34 cellular contexts compared by ENCODE assay signal in the genomic region with DNA sequence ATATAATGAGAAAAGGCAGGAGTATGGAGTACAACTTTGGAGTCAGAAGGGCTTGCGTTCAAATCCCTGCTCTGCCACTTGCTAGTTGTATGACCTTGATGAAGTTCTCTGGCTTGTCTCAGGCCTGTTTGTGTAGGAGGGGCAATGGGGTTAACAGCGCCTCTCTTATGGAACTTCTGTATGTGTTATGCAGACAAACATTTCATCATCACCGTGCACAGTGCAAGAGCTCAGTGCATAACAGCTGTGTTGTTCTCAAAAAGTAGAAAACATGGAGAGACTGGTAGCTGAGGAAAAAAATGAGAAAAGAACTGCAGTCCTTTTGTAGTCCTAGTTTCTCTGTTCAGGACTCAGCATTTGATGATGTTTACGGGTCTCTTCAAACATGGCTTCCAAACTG. TPM values are rescaled to one million over a fixed set of nuclear protein-coding genes. Genes with fewer than 3 reads are reported as not detected.
"Had no signal": no experiment of that assay in that cellular context is flagged by ENCODE, and none has a peak within 500 bp of the region (broad histone marks: within the 10 kb centered on the region; RNA-seq: fewer than 3 reads in every experiment).

No MANE protein-coding gene starts in this region.

- H3K27ac Mint-ChIP-seq: activated CD4-positive, alpha-beta memory T cell treated with anti-CD3 and anti-CD28 coated beads, Interleukin-2, amount 10 ng/mL, durations not matched to agents 7 days and 5 days; activated CD4-positive, alpha-beta T cell treated with anti-CD3 and anti-CD28 coated beads, Interleukin-2, amount 10 ng/mL, durations not matched to agents 7 days and 5 days; activated naive CD4-positive, alpha-beta T cell treated with anti-CD3 and anti-CD28 coated beads, Interleukin-2, amount 10 ng/mL, durations not matched to agents 7 days and 5 days; activated naive CD4-positive, alpha-beta T cell treated with anti-CD3 and anti-CD28 coated beads, Interleukin-2, amount 50 U/mL, for 72 hours; activated naive CD8-positive, alpha-beta T cell treated with anti-CD3 and anti-CD28 coated beads, Interleukin-2, amount 10 ng/mL, durations not matched to agents 7 days and 5 days; activated T-cell treated with anti-CD3 and anti-CD28 coated beads, Interleukin-2, amount 50 U/mL, for 24 hours; activated T-cell treated with anti-CD3 and anti-CD28 coated beads, Interleukin-2, amount 50 U/mL, for 72 hours; brain; dendritic cell treated with granulocyte-macrophage colony-stimulating factor and Interleukin-4, amounts not matched to agents 40 ng/mL and 50 ng/mL, for 4 days; endodermal cell; T-cell; T-helper 1 cell treated with Interleukin-12 subunit alpha and Interleukin-12 subunit beta and Interleukin-4 antibody, amounts not matched to agents 30 μg/mL and 1 μg/mL, for 36 hours had no signal

- H3K36me3 ChIP-seq: ascending aorta, breast epithelium, cardiac muscle cell, heart left ventricle, WERI-Rb-1 had no signal

- H3K27me3 ChIP-seq: ascending aorta, breast epithelium, dorsolateral prefrontal cortex had no signal

- H3K4me3 ChIP-seq: ascending aorta, breast epithelium, cardiac muscle cell, coronary artery, dorsolateral prefrontal cortex, heart left ventricle had no signal

- H3K9me3 Mint-ChIP-seq: activated CD4-positive, alpha-beta memory T cell treated with anti-CD3 and anti-CD28 coated beads, Interleukin-2, amount 10 ng/mL, durations not matched to agents 7 days and 5 days; activated CD4-positive, alpha-beta T cell treated with anti-CD3 and anti-CD28 coated beads, Interleukin-2, amount 10 ng/mL, durations not matched to agents 7 days and 5 days; activated naive CD4-positive, alpha-beta T cell treated with anti-CD3 and anti-CD28 coated beads, Interleukin-2, amount 10 ng/mL, durations not matched to agents 7 days and 5 days; activated naive CD4-positive, alpha-beta T cell treated with anti-CD3 and anti-CD28 coated beads, Interleukin-2, amount 50 U/mL, for 72 hours; activated naive CD8-positive, alpha-beta T cell treated with anti-CD3 and anti-CD28 coated beads, Interleukin-2, amount 10 ng/mL, durations not matched to agents 7 days and 5 days; activated T-cell treated with anti-CD3 and anti-CD28 coated beads, Interleukin-2, amount 50 U/mL, for 24 hours; activated T-cell treated with anti-CD3 and anti-CD28 coated beads, Interleukin-2, amount 50 U/mL, for 72 hours; brain; central memory CD8-positive, alpha-beta T cell; dendritic cell treated with granulocyte-macrophage colony-stimulating factor and Interleukin-4, amounts not matched to agents 40 ng/mL and 50 ng/mL, for 4 days; endodermal cell; T-cell; T-helper 1 cell treated with Interleukin-12 subunit alpha and Interleukin-12 subunit beta and Interleukin-4 antibody, amounts not matched to agents 30 μg/mL and 1 μg/mL, for 36 hours had no signal

- ATAC-seq: activated naive CD4-positive, alpha-beta T cell treated with anti-CD3 and anti-CD28 coated beads, Interleukin-2, amount 50 U/mL, for 72 hours; activated T-cell treated with anti-CD3 and anti-CD28 coated beads, Interleukin-2, amount 50 U/mL, for 72 hours; esophagus mucosa; heart left ventricle; T-cell had no signal

- H3K4me1 Mint-ChIP-seq: activated CD4-positive, alpha-beta memory T cell treated with anti-CD3 and anti-CD28 coated beads, Interleukin-2, amount 10 ng/mL, durations not matched to agents 7 days and 5 days; activated naive CD4-positive, alpha-beta T cell treated with anti-CD3 and anti-CD28 coated beads, Interleukin-2, amount 10 ng/mL, durations not matched to agents 7 days and 5 days; activated naive CD8-positive, alpha-beta T cell treated with anti-CD3 and anti-CD28 coated beads, Interleukin-2, amount 10 ng/mL, durations not matched to agents 7 days and 5 days; endodermal cell had no signal

- H3K4me3 Mint-ChIP-seq: activated CD4-positive, alpha-beta memory T cell treated with anti-CD3 and anti-CD28 coated beads, Interleukin-2, amount 10 ng/mL, durations not matched to agents 7 days and 5 days; activated CD4-positive, alpha-beta T cell treated with anti-CD3 and anti-CD28 coated beads, Interleukin-2, amount 10 ng/mL, durations not matched to agents 7 days and 5 days; activated naive CD4-positive, alpha-beta T cell treated with anti-CD3 and anti-CD28 coated beads, Interleukin-2, amount 10 ng/mL, durations not matched to agents 7 days and 5 days; activated naive CD8-positive, alpha-beta T cell treated with anti-CD3 and anti-CD28 coated beads, Interleukin-2, amount 10 ng/mL, durations not matched to agents 7 days and 5 days; activated T-cell treated with anti-CD3 and anti-CD28 coated beads, Interleukin-2, amount 50 U/mL, for 24 hours; activated T-cell treated with anti-CD3 and anti-CD28 coated beads, Interleukin-2, amount 50 U/mL, for 72 hours; brain; central memory CD8-positive, alpha-beta T cell; dendritic cell treated with granulocyte-macrophage colony-stimulating factor and Interleukin-4, amounts not matched to agents 40 ng/mL and 50 ng/mL, for 4 days; endodermal cell; T-cell; T-helper 1 cell treated with Interleukin-12 subunit alpha and Interleukin-12 subunit beta and Interleukin-4 antibody, amounts not matched to agents 30 μg/mL and 1 μg/mL, for 36 hours had no signal

- DNase-seq: activated CD4-positive, alpha-beta memory T cell treated with anti-CD3 and anti-CD28 coated beads, Interleukin-2, amount 10 ng/mL, durations not matched to agents 7 days and 5 days; activated CD4-positive, alpha-beta T cell treated with anti-CD3 and anti-CD28 coated beads for 1 hour; activated CD4-positive, alpha-beta T cell treated with anti-CD3 and anti-CD28 coated beads for 4 hours; activated CD4-positive, alpha-beta T cell treated with anti-CD3 and anti-CD28 coated beads, Interleukin-2, amount 10 ng/mL, durations not matched to agents 7 days and 5 days; activated CD4-positive, alpha-beta T cell treated with anti-CD3 and anti-CD28 coated beads, Interleukin-2, amount 50 U/mL, for 4 hours; activated CD8-positive, alpha-beta memory T cell treated with anti-CD3 and anti-CD28 coated beads, Interleukin-2, amount 50 U/mL, for 48 hours; activated gamma-delta T cell; activated naive CD4-positive, alpha-beta T cell; activated naive CD4-positive, alpha-beta T cell treated with anti-CD3 and anti-CD28 coated beads, Interleukin-2, amount 10 ng/mL, durations not matched to agents 7 days and 5 days; activated naive CD8-positive, alpha-beta T cell treated with anti-CD3 and anti-CD28 coated beads, Interleukin-2, amount 10 ng/mL, durations not matched to agents 7 days and 5 days; activated T-cell treated with anti-CD3 and anti-CD28 coated beads for 4 hours; activated T-cell treated with anti-CD3 and anti-CD28 coated beads, Interleukin-2, amount 50 U/mL, for 24 hours; activated T-cell treated with anti-CD3 and anti-CD28 coated beads, Interleukin-2, amount 50 U/mL, for 72 hours; dorsolateral prefrontal cortex; effector memory CD4-positive, alpha-beta T cell; endodermal cell; foreskin fibroblast; glutamatergic neuron; heart left ventricle; T-cell; T-helper 9 cell; WERI-Rb-1 had no signal

- H3K36me3 Mint-ChIP-seq: activated naive CD4-positive, alpha-beta T cell treated with anti-CD3 and anti-CD28 coated beads, Interleukin-2, amount 10 ng/mL, durations not matched to agents 7 days and 5 days; activated naive CD4-positive, alpha-beta T cell treated with anti-CD3 and anti-CD28 coated beads, Interleukin-2, amount 50 U/mL, for 72 hours; activated naive CD8-positive, alpha-beta T cell treated with anti-CD3 and anti-CD28 coated beads, Interleukin-2, amount 10 ng/mL, durations not matched to agents 7 days and 5 days; brain; T-cell had no signal

- H3K27ac ChIP-seq: ascending aorta, breast epithelium, cardiac muscle cell, coronary artery, dorsolateral prefrontal cortex, heart left ventricle, WERI-Rb-1 had no signal

- H3K4me1 ChIP-seq: ascending aorta, breast epithelium had no signal

- H3K9me3 ChIP-seq: ascending aorta, breast epithelium, heart left ventricle had no signal

RNA-seq across cellular contexts. Expression of gene ZNF648, which starts 10.4 kb away (rescaled TPM):
- total RNA-seq: activated CD4-positive, alpha-beta memory T cell treated with anti-CD3 and anti-CD28 coated beads, Interleukin-2, amount 10 ng/mL, durations not matched to agents 7 days and 5 days; activated CD4-positive, alpha-beta T cell treated with anti-CD3 and anti-CD28 coated beads, Interleukin-2, amount 10 ng/mL, durations not matched to agents 7 days and 5 days; activated naive CD8-positive, alpha-beta T cell treated with anti-CD3 and anti-CD28 coated beads, Interleukin-2, amount 10 ng/mL, durations not matched to agents 7 days and 5 days; ascending aorta; epithelial cell of proximal tubule; heart left ventricle; T-cell; T-helper 2 cell treated with Interferon-gamma antibody and Interleukin-4, amounts not matched to agents 100 ng/mL and 5 ng/mL, for 36 hours had no signal
